Comparison of ENCODE assay signal across 17 cellular contexts in genomic region chr17:19433727-19434340, GRCh38. TPM values are rescaled to one million over a fixed set of nuclear protein-coding genes. Genes with fewer than 3 reads are reported as not detected.
DNase-seq lines count a peak whose midpoint lies in the region; ATAC-seq and TF ChIP-seq lines count a peak whose summit lies in the region.
"Had no signal": no experiment of that assay in that cellular context is flagged by ENCODE, and none has a peak within 500 bp of the region (broad histone marks: within the 10 kb centered on the region; RNA-seq: fewer than 3 reads in every experiment).

No MANE protein-coding gene starts in this region.

- H3K27ac Mint-ChIP-seq in H9 = peak overlapping the region; percentile 63 to 95 (median 89); a peak in 4 of 7 replicates

- H3K56ac ChIP-seq in H9 (ENCODE audit: insufficient read length, low read depth, low read length) (no peak overlapping the region), mesendoderm (ENCODE audit: low read length) (peak overlapping the region; percentile 47)

- no peaks in the 10 kb centered on the region for H3K9me2 ChIP-seq in OCI-LY7 (ENCODE audit: insufficient read depth, low read length)

- intact Hi-C loops in OCI-LY7 (cut with micrococcal nuclease; ENCODE audit: unreplicated experiment) = loop anchor here (2.0 kb wide), 1 partner anchor 69 kb away; no protein-coding TSS in a partner anchor

- H2BK20ac ChIP-seq in H9 (ENCODE audit: low read depth, low read length, poor library complexity, severe bottlenecking) = peak overlapping the region; percentile 97

- H4K5ac ChIP-seq in H9 (ENCODE audit: insufficient read length, low read depth, low read length) = no peak overlapping the region
- H4K5ac ChIP-seq in mesendoderm (ENCODE audit: low read length) = peak overlapping the region; percentile 74

- H3K4me3 Mint-ChIP-seq in H9 = peak overlapping the region; percentile 10 to 36; a peak in 4 of 5 replicates

- peaks cover 7% of the 10 kb centered on the region for H3K4me1 ChIP-seq in H9 (ENCODE audit: insufficient read depth, low read length)
- H3K4me1 ChIP-seq in OCI-LY7 (ENCODE audit: insufficient read depth, low read length, poor library complexity, severe bottlenecking) = peaks cover 22% of the 10 kb centered on the region
- H3K4me1 ChIP-seq in mesendoderm (ENCODE audit: control insufficient read depth, low read depth, low read length) = peaks cover 16% of the 10 kb centered on the region
- no peaks in the 10 kb centered on the region for H3K4me1 ChIP-seq in Peyer's patch
- H3K4me1 ChIP-seq: A549, SJCRH30 had no signal

- no peak overlapping the region for H2BK120ac ChIP-seq in H9 (ENCODE audit: low read depth, low read length, poor library complexity, severe bottlenecking)
- peak overlapping the region; percentile 35 for H2BK120ac ChIP-seq in mesendoderm (ENCODE audit: low read depth, low read length)

- H3K23ac ChIP-seq in H9 (ENCODE audit: insufficient read length, low read depth, low read length) = no peak overlapping the region
- H3K23ac ChIP-seq in mesendoderm (ENCODE audit: low read length) = no peak overlapping the region

- H3K23me2 ChIP-seq in H9 (ENCODE audit: insufficient read length, low read depth, low read length, poor library complexity, severe bottlenecking) = no peaks in the 10 kb centered on the region

- DNase-seq in GM10266 (ENCODE audit: extremely low spot score) = no peak
- DNase-seq in H9 = no peak
- peak; percentile 29 for DNase-seq in OCI-LY7 (ENCODE audit: low spot score)
- peak; percentile 90 for DNase-seq in mesendoderm
- DNase-seq in T-helper 1 cell = no peak
- no peak for DNase-seq in Peyer's patch
- DNase-seq in DMS 273 treated with DMSO at 0.1 percent for 48 hours (lab: John Stamatoyannopoulos, UW) = no peak
- DNase-seq: C1 segment of cervical spinal cord; DND-41; NCI-H1417 treated with DMSO at 0.1 percent for 48 hours; NCI-H2029; NCI-H2171 treated with DMSO at 0.1 percent for 48 hours; NCI-H446 treated with DMSO at 0.1 percent for 48 hours; NK-92 treated with Interleukin-12 subunit alpha and Interleukin-12 subunit beta, amount 100 ng/mL, for 24 hours; SJCRH30 had no signal

- H3K27ac ChIP-seq in H9 (ENCODE audit: insufficient read length, low read depth, low read length) (no peak overlapping the region), OCI-LY7 (ENCODE audit: low read depth, low read length, poor library complexity, severe bottlenecking) (no peak overlapping the region), mesendoderm (ENCODE audit: low read depth, low read length) (peak overlapping the region; percentile 81), Peyer's patch (no peak overlapping the region)
- H3K27ac ChIP-seq: A549, SJCRH30 had no signal

- H2BK15ac ChIP-seq in H9 (ENCODE audit: low read depth, low read length) (no peak overlapping the region), mesendoderm (replicated peaks; ENCODE audit: low read depth) (no peak overlapping the region)

- H4K91ac ChIP-seq in H9 (ENCODE audit: insufficient read length, low read depth, low read length) = no peak overlapping the region

- H2AFZ ChIP-seq in H9 (ENCODE audit: low read length) = no peak overlapping the region
- no peak overlapping the region for H2AFZ ChIP-seq in OCI-LY7 (ENCODE audit: low read length)

- no peak overlapping the region for H2BK5ac ChIP-seq in H9 (ENCODE audit: insufficient read length, low read length)
- H2BK5ac ChIP-seq in mesendoderm (ENCODE audit: low read length) = peak overlapping the region; percentile 99

- H3K27me3 ChIP-seq in H9 (ENCODE audit: insufficient read depth, low read length) = no peaks in the 10 kb centered on the region
- H3K27me3 ChIP-seq in mesendoderm (ENCODE audit: insufficient read depth, low read length, poor library complexity) = no peaks in the 10 kb centered on the region
- H3K27me3 ChIP-seq in Peyer's patch = no peaks in the 10 kb centered on the region
- H3K27me3 ChIP-seq: SJCRH30 had no signal

- H3K79me1 ChIP-seq in H9 (ENCODE audit: insufficient read depth, low read depth, low read length, poor library complexity, severe bottlenecking) (no peaks in the 10 kb centered on the region), mesendoderm (ENCODE audit: low read length) (no peaks in the 10 kb centered on the region)

- no peak for TF ChIP-seq POLR2A in Peyer's patch (IDR thresholded peaks at IDR 0.05)

- no peak overlapping the region for H3T11ph ChIP-seq in H9 (ENCODE audit: low read length)

- no peak overlapping the region for H2BK12ac ChIP-seq in H9 (ENCODE audit: insufficient read length, low read depth, low read length)

- H3K79me2 ChIP-seq in H9 (ENCODE audit: insufficient read depth, low read length) (no peaks in the 10 kb centered on the region), OCI-LY7 (ENCODE audit: insufficient read depth, low read depth, low read length) (no peaks in the 10 kb centered on the region), mesendoderm (ENCODE audit: control insufficient read depth, insufficient read depth, low read length) (no peaks in the 10 kb centered on the region)

- CTCF ChIA-PET in OCI-LY7 (lab: Charles Lee; ENCODE audit: unreplicated experiment) = interaction anchor here (0.6 to 0.7 kb wide), 2 partner anchors 23 to 1442 kb away, joined by 3 read pairs; no protein-coding TSS in a partner anchor

- no peaks in the 10 kb centered on the region for H3K36me3 Mint-ChIP-seq in H9 (ENCODE audit: insufficient read depth in 1 of 3, low read depth in 3 of 3)

- H3K36me3 ChIP-seq in OCI-LY7 (ENCODE audit: insufficient read depth, low read length) = no peaks in the 10 kb centered on the region
- no peaks in the 10 kb centered on the region for H3K36me3 ChIP-seq in mesendoderm (ENCODE audit: control insufficient read depth, insufficient read depth, low read length)
- H3K36me3 ChIP-seq in Peyer's patch = no peaks in the 10 kb centered on the region
- H3K36me3 ChIP-seq: SJCRH30 had no signal

- no peak overlapping the region for H3K18ac ChIP-seq in H9 (ENCODE audit: insufficient read length, low read depth, low read length)
- H3K18ac ChIP-seq in mesendoderm (ENCODE audit: low read length) = peak overlapping the region; percentile 51

- H3K4me2 ChIP-seq in H9 (ENCODE audit: insufficient read depth, insufficient read length, low read length) = no peak overlapping the region
- no peak overlapping the region for H3K4me2 ChIP-seq in OCI-LY7 (ENCODE audit: low read length)
- H3K4me2 ChIP-seq in mesendoderm (ENCODE audit: low read length) = no peak overlapping the region
- H3K4me2 ChIP-seq: A549 had no signal

- H2AK5ac ChIP-seq in H9 (ENCODE audit: insufficient read length, low read length) (no peak overlapping the region), mesendoderm (ENCODE audit: low read length) (peak overlapping the region; percentile 94)

- H4K20me1 ChIP-seq in H9 (ENCODE audit: control insufficient read depth, insufficient read depth, insufficient read length) = no peaks in the 10 kb centered on the region
- no peaks in the 10 kb centered on the region for H4K20me1 ChIP-seq in OCI-LY7 (ENCODE audit: insufficient read depth, low read length)

- BruUV-seq in OCI-LY7 (replicated peaks; lab: Mats Ljungman, UMichigan) = no TSS peak

- no peaks in the 10 kb centered on the region for H3K9me3 ChIP-seq in H9 (ENCODE audit: control insufficient read depth, low read depth, low read length)
- no peaks in the 10 kb centered on the region for H3K9me3 ChIP-seq in OCI-LY7 (ENCODE audit: low read length)
- no peaks in the 10 kb centered on the region for H3K9me3 ChIP-seq in Peyer's patch
- H3K9me3 ChIP-seq: A549, SJCRH30 had no signal

- H4K8ac ChIP-seq in H9 (replicated peaks; ENCODE audit: insufficient read length, low read depth, low read length) (no peak overlapping the region), mesendoderm (ENCODE audit: low read depth, low read length) (no peak overlapping the region)

- no CpG with 5 or more reads among the region's 2 CpGs for WGBS in H9 (ENCODE audit: extremely low coverage, insufficient read length, low lambda C conversion rate)
- WGBS in mesendoderm (ENCODE audit: extremely low coverage, insufficient coverage, low lambda C conversion rate) = no CpG with 5 or more reads among the region's 2 CpGs

- no peak for ATAC-seq in HG02763 (IDR thresholded peaks at IDR 0.05; ENCODE audit: unreplicated experiment)

- peaks cover 64 to 71% of the 10 kb centered on the region in 2 experiments for H3K4me1 Mint-ChIP-seq in H9

- H3K9ac ChIP-seq in H9 (ENCODE audit: extremely low read depth, insufficient read length, low read length) = no peak overlapping the region
- peak overlapping the region; percentile 34 for H3K9ac ChIP-seq in mesendoderm (ENCODE audit: low read length)

- no peak overlapping the region for H3K14ac ChIP-seq in H9 (ENCODE audit: insufficient read depth, low read length)

- H3K4ac ChIP-seq in H9 (ENCODE audit: low read depth, low read length) (no peak overlapping the region), mesendoderm (ENCODE audit: low read depth, low read length) (peak overlapping the region; percentile 96)

- no peaks in the 10 kb centered on the region for H3K27me3 Mint-ChIP-seq in H9 (ENCODE audit: low read depth)

- H3K4me3 ChIP-seq in OCI-LY7 (ENCODE audit: low read depth, low read length, poor library complexity, severe bottlenecking) = no peak overlapping the region
- no peak overlapping the region for H3K4me3 ChIP-seq in mesendoderm (ENCODE audit: low read length)
- H3K4me3 ChIP-seq in Peyer's patch = no peak overlapping the region
- H3K4me3 ChIP-seq: A549, SJCRH30 had no signal

- peak; percentile 13 for TF ChIP-seq CTCF in GM10266 (IDR thresholded peaks at IDR 0.05; ENCODE audit: control insufficient read depth, insufficient read depth, low read depth, missing control alignments)
- peak; percentile 59 for TF ChIP-seq CTCF in H9 (conservative IDR thresholded peaks at IDR 0.05)
- peak; percentile 56 for TF ChIP-seq CTCF in OCI-LY7 (conservative IDR thresholded peaks at IDR 0.05; ENCODE audit: low read length)
- TF ChIP-seq CTCF in Peyer's patch (IDR thresholded peaks at IDR 0.05) = no peak

- no peaks in the 10 kb centered on the region for H3K9me3 Mint-ChIP-seq in H9

- POLR2A ChIA-PET in OCI-LY7 (lab: Charles Lee) = interaction anchor here (0.6 kb wide), 1 partner anchor 129 kb away, joined by 3 read pairs; no protein-coding TSS in a partner anchor

RNA-seq across cellular contexts. Expression of gene RNF112, which starts 22.8 kb away (rescaled TPM):
- total RNA-seq in H9 (2021) = 0.81 and 1.1 TPM in 2 replicates
- total RNA-seq in OCI-LY7 (2014; rRNA removed; shearing (Covaris generic)) = 0.47 and 0.80 TPM in 2 replicates
- 0.17 TPM in 1 of 2 replicates, not detected in the other for total RNA-seq in OCI-LY7 (2022)
- polyA plus RNA-seq in mesendoderm (2013, experiment 1 of 2) = 1.5 TPM
- polyA plus RNA-seq in mesendoderm (2013, experiment 2 of 2) = 1.2 TPM
- 10 to 100 TPM in 1 of 4 donors, 1 to 10 TPM in 3; 1.2 to 47.0 (median 2.0) TPM for total RNA-seq in Peyer's patch

RNA-seq across cellular contexts. Expression of gene MFAP4, which starts 46.8 kb away (rescaled TPM):
- total RNA-seq in H9 (2021) (1.5 and 2.0 TPM in 2 replicates), OCI-LY7 (2022) (0.31 and 0.65 TPM in 2 replicates), Peyer's patch (10 to 100 TPM; 12.6 to 70.8 (median 43.9) TPM)
- total RNA-seq in OCI-LY7 (2014; rRNA removed; shearing (Covaris generic)) = not detected in 2 replicates
- 93.5 TPM for polyA plus RNA-seq in mesendoderm (2013, experiment 1 of 2)
- polyA plus RNA-seq in mesendoderm (2013, experiment 2 of 2) = 84.3 TPM

RNA-seq across cellular contexts. Expression of gene MAPK7, which starts 55.5 kb away (rescaled TPM):
- total RNA-seq in H9 (2021) = 43.8 and 45.5 TPM in 2 replicates
- total RNA-seq in OCI-LY7 (2014; rRNA removed; shearing (Covaris generic)) = 8.1 and 8.2 TPM in 2 replicates
- 16.5 and 19.3 TPM in 2 replicates for total RNA-seq in OCI-LY7 (2022)
- polyA plus RNA-seq in mesendoderm (2013, experiment 1 of 2) = 51.0 TPM
- 48.4 TPM for polyA plus RNA-seq in mesendoderm (2013, experiment 2 of 2)
- total RNA-seq in Peyer's patch = 10 to 100 TPM; 35.0 to 60.7 (median 46.5) TPM

Comparison
In these comparisons a context has a peak if more than half of its experiments do, and no peak if none do; other contexts are left out.
1. DNase-seq: peak in OCI-LY7 (single experiment) and mesendoderm (single experiment); none in GM10266 (single experiment), H9 (single experiment), T-helper 1 cell (0 of 5), Peyer's patch (0 of 3) and DMS 273 treated with DMSO at 0.1 percent for 48 hours (single experiment).
2. CTCF ChIP-seq: peak in GM10266 (single experiment), H9 (single experiment) and OCI-LY7 (single experiment); none in Peyer's patch (0 of 6).